Comparison of ENCODE assay signal across 10 cellular contexts in genomic region chr4:143372093-143372915, GRCh38. TPM values are rescaled to one million over a fixed set of nuclear protein-coding genes. Genes with fewer than 3 reads are reported as not detected.
DNase-seq lines count a peak whose midpoint lies in the region; ATAC-seq and TF ChIP-seq lines count a peak whose summit lies in the region.
"Had no signal": no experiment of that assay in that cellular context is flagged by ENCODE, and none has a peak within 500 bp of the region (broad histone marks: within the 10 kb centered on the region; RNA-seq: fewer than 3 reads in every experiment).

No MANE protein-coding gene starts in this region.

- no peak overlapping the region for H2BK5ac ChIP-seq in H9 (ENCODE audit: insufficient read length, low read length)

- H3K4me1 ChIP-seq in left ventricle myocardium inferior, result peaks cover 83% of the 10 kb centered on the region
- H3K4me1 ChIP-seq in right cardiac atrium (ENCODE audit: control insufficient read depth, insufficient read depth, low read length), result peaks cover 3% of the 10 kb centered on the region
- H3K4me1 ChIP-seq in H9 (ENCODE audit: insufficient read depth, low read length), result no peaks in the 10 kb centered on the region
- H3K4me1 ChIP-seq: A549 had no signal

- no peaks in the 10 kb centered on the region for H3K27me3 Mint-ChIP-seq in H9 (ENCODE audit: low read depth)

- no peak overlapping the region for H2BK20ac ChIP-seq in H9 (ENCODE audit: low read depth, low read length, poor library complexity, severe bottlenecking)

- H2BK120ac ChIP-seq in H9 (ENCODE audit: low read depth, low read length, poor library complexity, severe bottlenecking), result no peak overlapping the region

- peaks cover 8 to 18% (median 9%) of the 10 kb centered on the region in 3 experiments; a peak in 5 of 7 replicates for H3K36me3 Mint-ChIP-seq in H9 (ENCODE audit: insufficient read depth in 1 of 3, low read depth in 3 of 3)

- no peak overlapping the region for H3K9ac ChIP-seq in H9 (ENCODE audit: extremely low read depth, insufficient read length, low read length)

- no peak overlapping the region for H3K14ac ChIP-seq in H9 (ENCODE audit: insufficient read depth, low read length)

- DNase-seq in left ventricle myocardium inferior, result no peak
- DNase-seq in left cardiac atrium, result no peak
- no peak for DNase-seq in stimulated activated CD4-positive, alpha-beta T cell treated with anti-CD3 and anti-CD28 coated beads, Interleukin-1b, Interleukin-23, amount 100 ng/mL, for 48 hours
- DNase-seq in right cardiac atrium, result no peak
- no peak for DNase-seq in NCI-H2107 treated with DMSO at 0.1 percent for 48 hours (lab: John Stamatoyannopoulos, UW; ENCODE audit: unreplicated experiment)
- no peak for DNase-seq in H9
- DNase-seq: NCI-H2029 treated with DMSO at 0.1 percent for 48 hours had no signal

- H3K9me3 Mint-ChIP-seq in H9, result peaks cover 2 to 9% of the 10 kb centered on the region in 2 experiments; a peak in 3 of 5 replicates

- no peak overlapping the region for H3K18ac ChIP-seq in H9 (ENCODE audit: insufficient read length, low read depth, low read length)

- H3K27me3 ChIP-seq in left ventricle myocardium inferior (ENCODE audit: low read depth), result no peaks in the 10 kb centered on the region
- H3K27me3 ChIP-seq in right cardiac atrium (ENCODE audit: control insufficient read depth, insufficient read depth), result no peaks in the 10 kb centered on the region
- H3K27me3 ChIP-seq in H9 (ENCODE audit: insufficient read depth, low read length), result no peaks in the 10 kb centered on the region

- no peak for ATAC-seq in left cardiac atrium
- ATAC-seq in HG02798 (IDR thresholded peaks at IDR 0.05; ENCODE audit: poor library complexity, unreplicated experiment), result peak; percentile 81
- peak; percentile 59 for ATAC-seq in HG03558 (IDR thresholded peaks at IDR 0.05; ENCODE audit: extremely low read depth, unreplicated experiment)
- no peak for ATAC-seq in right cardiac atrium
- ATAC-seq: A549 had no signal

- no peak overlapping the region for H3K56ac ChIP-seq in H9 (ENCODE audit: insufficient read length, low read depth, low read length)

- H2BK12ac ChIP-seq in H9 (ENCODE audit: insufficient read length, low read depth, low read length), result no peak overlapping the region

- intact Hi-C loops in left ventricle myocardium inferior (cut with micrococcal nuclease), result no loop called here
- intact Hi-C loops in left cardiac atrium (cut with DNase I), result no loop called here
- intact Hi-C loops in right cardiac atrium (cut with DNase I), result no loop called here

- H3K4me1 Mint-ChIP-seq in H9, result peaks cover 16 to 22% of the 10 kb centered on the region in 2 experiments

- no peaks in the 10 kb centered on the region for H4K20me1 ChIP-seq in H9 (ENCODE audit: control insufficient read depth, insufficient read depth, insufficient read length)

- H3T11ph ChIP-seq in H9 (ENCODE audit: low read length), result no peak overlapping the region

- no peak for TF ChIP-seq CTCF in left ventricle myocardium inferior (IDR thresholded peaks at IDR 0.05; ENCODE audit: borderline replicate concordance)
- no peak for TF ChIP-seq CTCF in H9 (conservative IDR thresholded peaks at IDR 0.05)

- H4K8ac ChIP-seq in H9 (replicated peaks; ENCODE audit: insufficient read length, low read depth, low read length), result no peak overlapping the region

- no peak overlapping the region for H3K27ac Mint-ChIP-seq in H9

- H3K27ac ChIP-seq in left ventricle myocardium inferior (replicated peaks), result peak overlapping the region; percentile 22
- H3K27ac ChIP-seq in right cardiac atrium (ENCODE audit: low read length), result no peak overlapping the region
- H3K27ac ChIP-seq in H9 (ENCODE audit: insufficient read length, low read depth, low read length), result no peak overlapping the region
- H3K27ac ChIP-seq: A549 had no signal

- H3K23me2 ChIP-seq in H9 (ENCODE audit: insufficient read length, low read depth, low read length, poor library complexity, severe bottlenecking), result no peaks in the 10 kb centered on the region

- no peak overlapping the region for H2BK15ac ChIP-seq in H9 (ENCODE audit: low read depth, low read length)

- no peak overlapping the region for H2AK5ac ChIP-seq in H9 (ENCODE audit: insufficient read length, low read length)

- no peaks in the 10 kb centered on the region for H3K79me1 ChIP-seq in H9 (ENCODE audit: insufficient read depth, low read depth, low read length, poor library complexity, severe bottlenecking)

- no peak overlapping the region for H3K4me2 ChIP-seq in H9 (ENCODE audit: insufficient read depth, insufficient read length, low read length)
- H3K4me2 ChIP-seq: A549 had no signal

- WGBS in right cardiac atrium, result 93% methylated on average over 1 of the region's 1 CpG
- no CpG with 5 or more reads among the region's 1 CpG for WGBS in H9 (ENCODE audit: extremely low coverage, insufficient read length, low lambda C conversion rate)

- H4K5ac ChIP-seq in H9 (ENCODE audit: insufficient read length, low read depth, low read length), result no peak overlapping the region

- H3K79me2 ChIP-seq in H9 (ENCODE audit: insufficient read depth, low read length), result no peaks in the 10 kb centered on the region

- H3K4ac ChIP-seq in H9 (ENCODE audit: low read depth, low read length), result no peak overlapping the region

- H3K4me3 ChIP-seq in left ventricle myocardium inferior (no peak overlapping the region), right cardiac atrium (ENCODE audit: low read length) (no peak overlapping the region)
- H3K4me3 ChIP-seq: A549 had no signal

- no peak overlapping the region for H2AFZ ChIP-seq in H9 (ENCODE audit: low read length)

- no peak overlapping the region for H3K4me3 Mint-ChIP-seq in H9

- H3K23ac ChIP-seq in H9 (ENCODE audit: insufficient read length, low read depth, low read length), result no peak overlapping the region

- no peaks in the 10 kb centered on the region for H3K36me3 ChIP-seq in left ventricle myocardium inferior

- H4K91ac ChIP-seq in H9 (ENCODE audit: insufficient read length, low read depth, low read length), result no peak overlapping the region

- H3K9me3 ChIP-seq in left ventricle myocardium inferior (replicated peaks) (no peaks in the 10 kb centered on the region), right cardiac atrium (ENCODE audit: control insufficient read depth, low read length) (no peaks in the 10 kb centered on the region), H9 (ENCODE audit: control insufficient read depth, low read depth, low read length) (no peaks in the 10 kb centered on the region)
- H3K9me3 ChIP-seq: A549 had no signal

RNA-seq across cellular contexts. Expression of gene GAB1, which starts 35.6 kb away (rescaled TPM):
- 87.1 TPM for total RNA-seq in left ventricle myocardium inferior
- total RNA-seq in left cardiac atrium, result 10 to 100 TPM; 35.4 to 55.7 TPM
- total RNA-seq in right cardiac atrium, result 10 to 100 TPM; 46.8 to 73.4 (median 59.0) TPM
- 11.0 TPM for polyA plus RNA-seq in right cardiac atrium
- total RNA-seq in H9 (2021), result 13.8 and 15.3 TPM in 2 replicates

Comparison
In these comparisons a context has a peak if more than half of its experiments do, and no peak if none do; other contexts are left out.
1. ATAC-seq: peak in HG02798 (single experiment) and HG03558 (single experiment); none in left cardiac atrium (0 of 2) and right cardiac atrium (0 of 2).